Comparison of ENCODE assay signal across 1 cellular context in the genomic region with DNA sequence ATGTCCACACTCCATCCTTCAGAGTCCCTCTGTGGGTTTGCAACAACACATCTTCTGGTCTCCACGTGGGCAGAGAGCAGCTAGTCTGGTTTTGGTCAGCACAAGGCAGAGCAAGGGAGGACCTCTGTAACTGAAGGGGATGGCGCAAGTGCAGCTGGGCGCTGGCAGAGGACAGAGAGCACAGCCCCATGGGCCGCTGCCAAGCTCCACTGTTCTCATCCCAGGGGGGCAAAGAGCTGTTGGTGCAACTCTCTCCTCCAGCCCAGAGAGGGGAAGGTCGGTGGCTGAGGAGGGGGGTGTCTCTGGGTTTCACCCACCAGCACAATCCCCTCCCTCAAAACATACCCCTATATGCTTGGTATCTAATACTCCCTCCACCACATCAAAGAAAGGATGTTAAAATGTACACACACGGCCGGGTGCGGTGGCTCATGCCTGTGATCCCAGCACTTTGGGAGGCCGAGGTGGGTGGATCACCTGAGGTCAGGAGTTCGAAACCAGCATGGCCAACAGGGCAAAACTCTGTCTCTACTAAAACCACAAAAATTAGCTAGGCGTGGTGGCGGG.
TF ChIP-seq lines count a peak whose summit lies in the region.

No MANE protein-coding gene starts in this region.

TF ChIP-seq in HepG2, 621 proteins besides CTCF, POLR2A, EP300 and RAD21 (continued from another document and continues in another):
- TF ChIP-seq, protein P1, sequence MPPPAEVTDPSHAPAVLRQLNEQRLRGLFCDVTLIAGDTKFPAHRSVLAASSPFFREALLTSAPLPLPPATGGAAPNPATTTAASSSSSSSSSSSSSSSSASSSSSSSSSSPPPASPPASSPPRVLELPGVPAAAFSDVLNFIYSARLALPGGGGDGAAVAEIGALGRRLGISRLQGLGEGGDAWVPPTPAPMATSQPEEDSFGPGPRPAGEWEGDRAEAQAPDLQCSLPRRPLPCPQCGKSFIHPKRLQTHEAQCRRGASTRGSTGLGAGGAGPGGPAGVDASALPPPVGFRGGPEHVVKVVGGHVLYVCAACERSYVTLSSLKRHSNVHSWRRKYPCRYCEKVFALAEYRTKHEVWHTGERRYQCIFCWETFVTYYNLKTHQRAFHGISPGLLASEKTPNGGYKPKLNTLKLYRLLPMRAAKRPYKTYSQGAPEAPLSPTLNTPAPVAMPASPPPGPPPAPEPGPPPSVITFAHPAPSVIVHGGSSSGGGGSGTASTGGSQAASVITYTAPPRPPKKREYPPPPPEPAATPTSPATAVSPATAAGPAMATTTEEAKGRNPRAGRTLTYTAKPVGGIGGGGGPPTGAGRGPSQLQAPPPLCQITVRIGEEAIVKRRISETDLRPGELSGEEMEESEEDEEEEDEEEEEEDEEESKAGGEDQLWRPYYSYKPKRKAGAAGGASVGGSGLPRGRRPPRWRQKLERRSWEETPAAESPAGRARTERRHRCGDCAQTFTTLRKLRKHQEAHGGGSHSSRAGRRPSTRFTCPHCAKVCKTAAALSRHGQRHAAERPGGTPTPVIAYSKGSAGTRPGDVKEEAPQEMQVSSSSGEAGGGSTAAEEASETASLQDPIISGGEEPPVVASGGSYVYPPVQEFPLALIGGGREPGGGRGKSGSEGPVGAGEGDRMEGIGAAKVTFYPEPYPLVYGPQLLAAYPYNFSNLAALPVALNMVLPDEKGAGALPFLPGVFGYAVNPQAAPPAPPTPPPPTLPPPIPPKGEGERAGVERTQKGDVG (CRISPR knock-in tag; IDR thresholded peaks at IDR 0.05; ENCODE audit: borderline replicate concordance), result peak; percentile 99
- TF ChIP-seq NAIF1 (CRISPR knock-in tag; IDR thresholded peaks at IDR 0.05; ENCODE audit: borderline replicate concordance) (no peak), ZNF546 (CRISPR knock-in tag; conservative IDR thresholded peaks at IDR 0.05) (no peak), DDIT3 (CRISPR knock-in tag; IDR thresholded peaks at IDR 0.05) (no peak), POGZ (CRISPR knock-in tag; IDR thresholded peaks at IDR 0.05) (no peak), ZSCAN20 (CRISPR knock-in tag; IDR thresholded peaks at IDR 0.05; ENCODE audit: borderline replicate concordance) (no peak), ZNF12 (CRISPR knock-in tag; IDR thresholded peaks at IDR 0.05) (no peak), DBP (CRISPR knock-in tag; IDR thresholded peaks at IDR 0.05; ENCODE audit: not compliant biosample characterization) (no peak), NFYC (CRISPR knock-in tag; IDR thresholded peaks at IDR 0.05) (no peak), ZNF296 (CRISPR knock-in tag; conservative IDR thresholded peaks at IDR 0.05) (no peak), FOXA3 (CRISPR knock-in tag; IDR thresholded peaks at IDR 0.05) (no peak), GPBP1L1 (CRISPR knock-in tag; IDR thresholded peaks at IDR 0.05) (no peak), PRPF4 (IDR thresholded peaks at IDR 0.05; ENCODE audit: low read depth, low read length, poor library complexity, severe bottlenecking) (no peak), AKAP8 (CRISPR knock-in tag; IDR thresholded peaks at IDR 0.05) (no peak), ISX (CRISPR knock-in tag; conservative IDR thresholded peaks at IDR 0.05) (no peak), BRD4 (CRISPR knock-in tag; IDR thresholded peaks at IDR 0.05) (no peak), KDM2A (CRISPR knock-in tag; IDR thresholded peaks at IDR 0.05; ENCODE audit: borderline replicate concordance, low read depth) (0 out of 2 replicates have a peak, but pooled peaks have one; percentile 18), RBAK (CRISPR knock-in tag; IDR thresholded peaks at IDR 0.05) (no peak), MTF1 (CRISPR knock-in tag; IDR thresholded peaks at IDR 0.05) (no peak), PPARG (CRISPR knock-in tag; conservative IDR thresholded peaks at IDR 0.05) (no peak), ZNF530 (CRISPR knock-in tag; IDR thresholded peaks at IDR 0.05; ENCODE audit: low read depth) (no peak), ZNF331 (CRISPR knock-in tag; IDR thresholded peaks at IDR 0.05) (peak; percentile 55; the same call in 1 of the 2 replicates), ZFP82 (CRISPR knock-in tag; IDR thresholded peaks at IDR 0.05; ENCODE audit: borderline replicate concordance) (no peak), MED8 (CRISPR knock-in tag; IDR thresholded peaks at IDR 0.05; ENCODE audit: insufficient replicate concordance) (no peak), CENPT (CRISPR knock-in tag; IDR thresholded peaks at IDR 0.05; ENCODE audit: low read depth) (no peak), ZNF83 (CRISPR knock-in tag; IDR thresholded peaks at IDR 0.05; ENCODE audit: borderline replicate concordance) (no peak), CREM (IDR thresholded peaks at IDR 0.05) (no peak; the same call in 1 of the 2 replicates), CREM (CRISPR knock-in tag; IDR thresholded peaks at IDR 0.05) (no peak), HHEX (CRISPR knock-in tag; IDR thresholded peaks at IDR 0.05) (no peak), NFIB (CRISPR knock-in tag; IDR thresholded peaks at IDR 0.05; ENCODE audit: borderline replicate concordance) (no peak), HNRNPL (IDR thresholded peaks at IDR 0.05; ENCODE audit: low read depth, low read length) (peak; percentile 97), ZSCAN31 (CRISPR knock-in tag; IDR thresholded peaks at IDR 0.05; ENCODE audit: low read depth) (0 out of 2 replicates have a peak, but pooled peaks have one; percentile 6), MXD4 (CRISPR knock-in tag; IDR thresholded peaks at IDR 0.05) (peak; percentile 49; the same call in 1 of the 2 replicates), HDAC2 (CRISPR knock-in tag; IDR thresholded peaks at IDR 0.05) (peak; percentile 46; the same call in 1 of the 2 replicates), RFXAP (CRISPR knock-in tag; IDR thresholded peaks at IDR 0.05; ENCODE audit: borderline replicate concordance) (no peak; the same call in 1 of the 2 replicates), FOXM1 (CRISPR knock-in tag; IDR thresholded peaks at IDR 0.05) (no peak), ZNF547 (CRISPR knock-in tag; IDR thresholded peaks at IDR 0.05) (no peak), HOXA9 (CRISPR knock-in tag; IDR thresholded peaks at IDR 0.05; ENCODE audit: borderline replicate concordance) (no peak), SPEN (CRISPR knock-in tag; IDR thresholded peaks at IDR 0.05; ENCODE audit: low read depth) (0 out of 2 replicates have a peak, but pooled peaks have one; percentile 30), FOXA1 (IDR thresholded peaks at IDR 0.05) (no peak), FOXA1 (CRISPR knock-in tag; IDR thresholded peaks at IDR 0.05) (peak; percentile 53; the same call in 1 of the 2 replicates), ESRRA (CRISPR knock-in tag; IDR thresholded peaks at IDR 0.05; ENCODE audit: low read depth) (no peak), CEBPB (IDR thresholded peaks at IDR 0.05; ENCODE audit: borderline replicate concordance, low read depth, low read length) (peak; percentile 93), ZNF781 (CRISPR knock-in tag; IDR thresholded peaks at IDR 0.05; ENCODE audit: borderline replicate concordance, not compliant biosample characterization) (no peak), TSC22D2 (CRISPR knock-in tag; IDR thresholded peaks at IDR 0.05; ENCODE audit: borderline replicate concordance) (no peak), PHF8 (CRISPR knock-in tag; IDR thresholded peaks at IDR 0.05) (0 out of 2 replicates have a peak, but pooled peaks have one; percentile 32), PAF1 (CRISPR knock-in tag; IDR thresholded peaks at IDR 0.05) (no peak), SALL2 (CRISPR knock-in tag; IDR thresholded peaks at IDR 0.05) (no peak), ZNF317 (CRISPR knock-in tag; IDR thresholded peaks at IDR 0.05) (no peak), ZNF556 (CRISPR knock-in tag; IDR thresholded peaks at IDR 0.05; ENCODE audit: borderline replicate concordance) (no peak), GATAD2A (CRISPR knock-in tag; IDR thresholded peaks at IDR 0.05) (peak; percentile 76), RELA (CRISPR knock-in tag; IDR thresholded peaks at IDR 0.05) (no peak), SMAD9 (CRISPR knock-in tag; IDR thresholded peaks at IDR 0.05) (no peak), ARNT2 (CRISPR knock-in tag; IDR thresholded peaks at IDR 0.05; ENCODE audit: low read depth) (no peak), XBP1 (CRISPR knock-in tag; IDR thresholded peaks at IDR 0.05) (no peak)
- TF ChIP-seq, protein P2, sequence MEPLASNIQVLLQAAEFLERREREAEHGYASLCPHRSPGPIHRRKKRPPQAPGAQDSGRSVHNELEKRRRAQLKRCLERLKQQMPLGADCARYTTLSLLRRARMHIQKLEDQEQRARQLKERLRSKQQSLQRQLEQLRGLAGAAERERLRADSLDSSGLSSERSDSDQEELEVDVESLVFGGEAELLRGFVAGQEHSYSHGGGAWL (CRISPR knock-in tag; IDR thresholded peaks at IDR 0.05), result peak; percentile 15; the same call in 1 of the 2 replicates
- TF ChIP-seq, protein P3, sequence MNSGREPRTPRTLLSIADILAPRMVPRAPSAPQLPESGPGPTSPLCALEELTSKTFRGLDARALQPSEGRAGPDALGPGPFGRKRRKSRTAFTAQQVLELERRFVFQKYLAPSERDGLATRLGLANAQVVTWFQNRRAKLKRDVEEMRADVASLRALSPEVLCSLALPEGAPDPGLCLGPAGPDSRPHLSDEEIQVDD (CRISPR knock-in tag; IDR thresholded peaks at IDR 0.05; ENCODE audit: borderline replicate concordance), result no peak
- TF ChIP-seq, protein P4, sequence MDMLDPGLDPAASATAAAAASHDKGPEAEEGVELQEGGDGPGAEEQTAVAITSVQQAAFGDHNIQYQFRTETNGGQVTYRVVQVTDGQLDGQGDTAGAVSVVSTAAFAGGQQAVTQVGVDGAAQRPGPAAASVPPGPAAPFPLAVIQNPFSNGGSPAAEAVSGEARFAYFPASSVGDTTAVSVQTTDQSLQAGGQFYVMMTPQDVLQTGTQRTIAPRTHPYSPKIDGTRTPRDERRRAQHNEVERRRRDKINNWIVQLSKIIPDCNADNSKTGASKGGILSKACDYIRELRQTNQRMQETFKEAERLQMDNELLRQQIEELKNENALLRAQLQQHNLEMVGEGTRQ (IDR thresholded peaks at IDR 0.05; ENCODE audit: low read depth, low read length), result no peak
- TF ChIP-seq, protein P4 (CRISPR knock-in tag; IDR thresholded peaks at IDR 0.05; ENCODE audit: borderline replicate concordance), result no peak
- TF ChIP-seq, protein P5, sequence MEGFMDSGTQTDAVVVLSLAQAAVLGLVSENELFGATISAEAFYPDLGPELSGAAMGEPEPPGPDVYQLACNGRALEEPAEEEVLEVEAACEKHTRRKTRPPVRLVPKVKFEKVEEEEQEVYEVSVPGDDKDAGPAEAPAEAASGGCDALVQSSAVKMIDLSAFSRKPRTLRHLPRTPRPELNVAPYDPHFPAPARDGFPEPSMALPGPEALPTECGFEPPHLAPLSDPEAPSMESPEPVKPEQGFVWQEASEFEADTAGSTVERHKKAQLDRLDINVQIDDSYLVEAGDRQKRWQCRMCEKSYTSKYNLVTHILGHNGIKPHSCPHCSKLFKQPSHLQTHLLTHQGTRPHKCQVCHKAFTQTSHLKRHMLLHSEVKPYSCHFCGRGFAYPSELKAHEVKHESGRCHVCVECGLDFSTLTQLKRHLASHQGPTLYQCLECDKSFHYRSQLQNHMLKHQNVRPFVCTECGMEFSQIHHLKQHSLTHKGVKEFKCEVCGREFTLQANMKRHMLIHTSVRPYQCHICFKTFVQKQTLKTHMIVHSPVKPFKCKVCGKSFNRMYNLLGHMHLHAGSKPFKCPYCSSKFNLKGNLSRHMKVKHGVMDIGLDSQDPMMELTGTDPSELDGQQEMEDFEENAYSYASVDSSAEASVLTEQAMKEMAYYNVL (CRISPR knock-in tag; IDR thresholded peaks at IDR 0.05; ENCODE audit: borderline replicate concordance), result no peak
- TF ChIP-seq, protein P6, sequence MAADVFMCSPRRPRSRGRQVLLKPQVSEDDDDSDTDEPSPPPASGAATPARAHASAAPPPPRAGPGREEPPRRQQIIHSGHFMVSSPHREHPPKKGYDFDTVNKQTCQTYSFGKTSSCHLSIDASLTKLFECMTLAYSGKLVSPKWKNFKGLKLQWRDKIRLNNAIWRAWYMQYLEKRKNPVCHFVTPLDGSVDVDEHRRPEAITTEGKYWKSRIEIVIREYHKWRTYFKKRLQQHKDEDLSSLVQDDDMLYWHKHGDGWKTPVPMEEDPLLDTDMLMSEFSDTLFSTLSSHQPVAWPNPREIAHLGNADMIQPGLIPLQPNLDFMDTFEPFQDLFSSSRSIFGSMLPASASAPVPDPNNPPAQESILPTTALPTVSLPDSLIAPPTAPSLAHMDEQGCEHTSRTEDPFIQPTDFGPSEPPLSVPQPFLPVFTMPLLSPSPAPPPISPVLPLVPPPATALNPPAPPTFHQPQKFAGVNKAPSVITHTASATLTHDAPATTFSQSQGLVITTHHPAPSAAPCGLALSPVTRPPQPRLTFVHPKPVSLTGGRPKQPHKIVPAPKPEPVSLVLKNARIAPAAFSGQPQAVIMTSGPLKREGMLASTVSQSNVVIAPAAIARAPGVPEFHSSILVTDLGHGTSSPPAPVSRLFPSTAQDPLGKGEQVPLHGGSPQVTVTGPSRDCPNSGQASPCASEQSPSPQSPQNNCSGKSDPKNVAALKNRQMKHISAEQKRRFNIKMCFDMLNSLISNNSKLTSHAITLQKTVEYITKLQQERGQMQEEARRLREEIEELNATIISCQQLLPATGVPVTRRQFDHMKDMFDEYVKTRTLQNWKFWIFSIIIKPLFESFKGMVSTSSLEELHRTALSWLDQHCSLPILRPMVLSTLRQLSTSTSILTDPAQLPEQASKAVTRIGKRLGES (CRISPR knock-in tag; IDR thresholded peaks at IDR 0.05; ENCODE audit: borderline replicate concordance), result no peak
